ENCODE assay signal across 1 cellular context in genomic region chr14:104751539-104752337, GRCh38.
TF ChIP-seq lines count a peak whose summit lies in the region.

No MANE protein-coding gene starts in this region.

TF ChIP-seq in K562, 482 proteins besides CTCF, POLR2A, EP300 and RAD21 (continued from another document):
- TF ChIP-seq, protein P1, sequence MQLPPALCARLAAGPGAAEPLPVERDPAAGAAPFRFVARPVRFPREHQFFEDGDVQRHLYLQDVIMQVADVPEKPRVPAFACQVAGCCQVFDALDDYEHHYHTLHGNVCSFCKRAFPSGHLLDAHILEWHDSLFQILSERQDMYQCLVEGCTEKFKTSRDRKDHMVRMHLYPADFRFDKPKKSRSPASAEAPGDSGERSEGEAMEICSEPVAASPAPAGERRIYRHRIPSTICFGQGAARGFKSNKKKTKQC (CRISPR knock-in tag; IDR thresholded peaks at IDR 0.05) = peak; percentile 54; the same call in 1 of the 2 replicates
- no peak for TF ChIP-seq DDX20 (tag; IDR thresholded peaks at IDR 0.05; ENCODE audit: low read depth)
- 0 out of 2 replicates have a peak, but pooled peaks have one; percentile 70 for TF ChIP-seq FOXP1 (CRISPR knock-in tag; IDR thresholded peaks at IDR 0.05)
- no peak for TF ChIP-seq RFX1 (IDR thresholded peaks at IDR 0.05)
- TF ChIP-seq ZNF780A (CRISPR knock-in tag; IDR thresholded peaks at IDR 0.05) = no peak
- TF ChIP-seq BHLHE40 (IDR thresholded peaks at IDR 0.05; ENCODE audit: low read length) = 0 out of 2 replicates have a peak, but pooled peaks have one; percentile 7
- TF ChIP-seq HMGN3 (IDR thresholded peaks at IDR 0.05; ENCODE audit: borderline replicate concordance, extremely low read depth, insufficient read length, low read depth, low read length) = peak; percentile 4
- TF ChIP-seq NFYB (IDR thresholded peaks at IDR 0.05; ENCODE audit: extremely low read depth, insufficient read length) = no peak
- no peak for TF ChIP-seq ZNF121 (CRISPR knock-in tag; conservative IDR thresholded peaks at IDR 0.05)
- TF ChIP-seq, protein P2, sequence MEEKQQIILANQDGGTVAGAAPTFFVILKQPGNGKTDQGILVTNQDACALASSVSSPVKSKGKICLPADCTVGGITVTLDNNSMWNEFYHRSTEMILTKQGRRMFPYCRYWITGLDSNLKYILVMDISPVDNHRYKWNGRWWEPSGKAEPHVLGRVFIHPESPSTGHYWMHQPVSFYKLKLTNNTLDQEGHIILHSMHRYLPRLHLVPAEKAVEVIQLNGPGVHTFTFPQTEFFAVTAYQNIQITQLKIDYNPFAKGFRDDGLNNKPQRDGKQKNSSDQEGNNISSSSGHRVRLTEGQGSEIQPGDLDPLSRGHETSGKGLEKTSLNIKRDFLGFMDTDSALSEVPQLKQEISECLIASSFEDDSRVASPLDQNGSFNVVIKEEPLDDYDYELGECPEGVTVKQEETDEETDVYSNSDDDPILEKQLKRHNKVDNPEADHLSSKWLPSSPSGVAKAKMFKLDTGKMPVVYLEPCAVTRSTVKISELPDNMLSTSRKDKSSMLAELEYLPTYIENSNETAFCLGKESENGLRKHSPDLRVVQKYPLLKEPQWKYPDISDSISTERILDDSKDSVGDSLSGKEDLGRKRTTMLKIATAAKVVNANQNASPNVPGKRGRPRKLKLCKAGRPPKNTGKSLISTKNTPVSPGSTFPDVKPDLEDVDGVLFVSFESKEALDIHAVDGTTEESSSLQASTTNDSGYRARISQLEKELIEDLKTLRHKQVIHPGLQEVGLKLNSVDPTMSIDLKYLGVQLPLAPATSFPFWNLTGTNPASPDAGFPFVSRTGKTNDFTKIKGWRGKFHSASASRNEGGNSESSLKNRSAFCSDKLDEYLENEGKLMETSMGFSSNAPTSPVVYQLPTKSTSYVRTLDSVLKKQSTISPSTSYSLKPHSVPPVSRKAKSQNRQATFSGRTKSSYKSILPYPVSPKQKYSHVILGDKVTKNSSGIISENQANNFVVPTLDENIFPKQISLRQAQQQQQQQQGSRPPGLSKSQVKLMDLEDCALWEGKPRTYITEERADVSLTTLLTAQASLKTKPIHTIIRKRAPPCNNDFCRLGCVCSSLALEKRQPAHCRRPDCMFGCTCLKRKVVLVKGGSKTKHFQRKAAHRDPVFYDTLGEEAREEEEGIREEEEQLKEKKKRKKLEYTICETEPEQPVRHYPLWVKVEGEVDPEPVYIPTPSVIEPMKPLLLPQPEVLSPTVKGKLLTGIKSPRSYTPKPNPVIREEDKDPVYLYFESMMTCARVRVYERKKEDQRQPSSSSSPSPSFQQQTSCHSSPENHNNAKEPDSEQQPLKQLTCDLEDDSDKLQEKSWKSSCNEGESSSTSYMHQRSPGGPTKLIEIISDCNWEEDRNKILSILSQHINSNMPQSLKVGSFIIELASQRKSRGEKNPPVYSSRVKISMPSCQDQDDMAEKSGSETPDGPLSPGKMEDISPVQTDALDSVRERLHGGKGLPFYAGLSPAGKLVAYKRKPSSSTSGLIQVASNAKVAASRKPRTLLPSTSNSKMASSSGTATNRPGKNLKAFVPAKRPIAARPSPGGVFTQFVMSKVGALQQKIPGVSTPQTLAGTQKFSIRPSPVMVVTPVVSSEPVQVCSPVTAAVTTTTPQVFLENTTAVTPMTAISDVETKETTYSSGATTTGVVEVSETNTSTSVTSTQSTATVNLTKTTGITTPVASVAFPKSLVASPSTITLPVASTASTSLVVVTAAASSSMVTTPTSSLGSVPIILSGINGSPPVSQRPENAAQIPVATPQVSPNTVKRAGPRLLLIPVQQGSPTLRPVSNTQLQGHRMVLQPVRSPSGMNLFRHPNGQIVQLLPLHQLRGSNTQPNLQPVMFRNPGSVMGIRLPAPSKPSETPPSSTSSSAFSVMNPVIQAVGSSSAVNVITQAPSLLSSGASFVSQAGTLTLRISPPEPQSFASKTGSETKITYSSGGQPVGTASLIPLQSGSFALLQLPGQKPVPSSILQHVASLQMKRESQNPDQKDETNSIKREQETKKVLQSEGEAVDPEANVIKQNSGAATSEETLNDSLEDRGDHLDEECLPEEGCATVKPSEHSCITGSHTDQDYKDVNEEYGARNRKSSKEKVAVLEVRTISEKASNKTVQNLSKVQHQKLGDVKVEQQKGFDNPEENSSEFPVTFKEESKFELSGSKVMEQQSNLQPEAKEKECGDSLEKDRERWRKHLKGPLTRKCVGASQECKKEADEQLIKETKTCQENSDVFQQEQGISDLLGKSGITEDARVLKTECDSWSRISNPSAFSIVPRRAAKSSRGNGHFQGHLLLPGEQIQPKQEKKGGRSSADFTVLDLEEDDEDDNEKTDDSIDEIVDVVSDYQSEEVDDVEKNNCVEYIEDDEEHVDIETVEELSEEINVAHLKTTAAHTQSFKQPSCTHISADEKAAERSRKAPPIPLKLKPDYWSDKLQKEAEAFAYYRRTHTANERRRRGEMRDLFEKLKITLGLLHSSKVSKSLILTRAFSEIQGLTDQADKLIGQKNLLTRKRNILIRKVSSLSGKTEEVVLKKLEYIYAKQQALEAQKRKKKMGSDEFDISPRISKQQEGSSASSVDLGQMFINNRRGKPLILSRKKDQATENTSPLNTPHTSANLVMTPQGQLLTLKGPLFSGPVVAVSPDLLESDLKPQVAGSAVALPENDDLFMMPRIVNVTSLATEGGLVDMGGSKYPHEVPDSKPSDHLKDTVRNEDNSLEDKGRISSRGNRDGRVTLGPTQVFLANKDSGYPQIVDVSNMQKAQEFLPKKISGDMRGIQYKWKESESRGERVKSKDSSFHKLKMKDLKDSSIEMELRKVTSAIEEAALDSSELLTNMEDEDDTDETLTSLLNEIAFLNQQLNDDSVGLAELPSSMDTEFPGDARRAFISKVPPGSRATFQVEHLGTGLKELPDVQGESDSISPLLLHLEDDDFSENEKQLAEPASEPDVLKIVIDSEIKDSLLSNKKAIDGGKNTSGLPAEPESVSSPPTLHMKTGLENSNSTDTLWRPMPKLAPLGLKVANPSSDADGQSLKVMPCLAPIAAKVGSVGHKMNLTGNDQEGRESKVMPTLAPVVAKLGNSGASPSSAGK (IDR thresholded peaks at IDR 0.05) = peak; percentile 65
- TF ChIP-seq HDGF (IDR thresholded peaks at IDR 0.05) = no peak
- peak; percentile 71; the same call in 1 of the 2 replicates for TF ChIP-seq ZBTB7A (IDR thresholded peaks at IDR 0.05; ENCODE audit: borderline replicate concordance, control insufficient read depth, low read depth, low read length)
- TF ChIP-seq ZNF740 (CRISPR knock-in tag; IDR thresholded peaks at IDR 0.05) = no peak
- TF ChIP-seq ZNF740 (tag; IDR thresholded peaks at IDR 0.05) = no peak
- TF ChIP-seq GABPA (tag; conservative IDR thresholded peaks at IDR 0.05; ENCODE audit: low read depth) = no peak
- no peak for TF ChIP-seq BRCA1 (IDR thresholded peaks at IDR 0.05)
- no peak for TF ChIP-seq BRCA1 (CRISPR knock-in tag; IDR thresholded peaks at IDR 0.05)
- TF ChIP-seq ILK (tag; IDR thresholded peaks at IDR 0.05; ENCODE audit: borderline replicate concordance, low read depth) = no peak
- no peak for TF ChIP-seq TCF3 (CRISPR knock-in tag; IDR thresholded peaks at IDR 0.05)
- TF ChIP-seq ZNF830 (CRISPR knock-in tag; IDR thresholded peaks at IDR 0.05) = no peak
- peak; percentile 47 for TF ChIP-seq FIP1L1 (IDR thresholded peaks at IDR 0.05; ENCODE audit: low read depth, low read length, poor library complexity, severe bottlenecking)
- no peak for TF ChIP-seq ZBTB2 (IDR thresholded peaks at IDR 0.05)
- no peak for TF ChIP-seq SRSF1 (IDR thresholded peaks at IDR 0.05; ENCODE audit: low read depth, low read length)
- TF ChIP-seq ZNF217 (CRISPR knock-in tag; IDR thresholded peaks at IDR 0.05) = no peak
- TF ChIP-seq NR1H2 (CRISPR knock-in tag; IDR thresholded peaks at IDR 0.05) = no peak
- TF ChIP-seq ARHGAP35 (IDR thresholded peaks at IDR 0.05; ENCODE audit: partially characterized antibody) = no peak
